In genomic region chr15:39591141-39591895, GRCh38 we compare ENCODE assay signal across 22 cellular contexts. TPM values are rescaled to one million over a fixed set of nuclear protein-coding genes. Genes with fewer than 3 reads are reported as not detected.
DNase-seq lines count a peak whose midpoint lies in the region; ATAC-seq, FAIRE-seq and TF ChIP-seq lines count a peak whose summit lies in the region.
"Had no signal": no experiment of that assay in that cellular context is flagged by ENCODE, and none has a peak within 500 bp of the region (broad histone marks: within the 10 kb centered on the region; RNA-seq: fewer than 3 reads in every experiment).

No MANE protein-coding gene starts in this region.

- peak overlapping the region; percentile 86 for H3K27ac Mint-ChIP-seq in HFFc6
- no peak overlapping the region for H3K27ac Mint-ChIP-seq in stimulated activated naive B cell treated with anti-CD40 and anti-IgM and Interleukin-4, amounts not matched to agents 10 μg/mL and 1 μg/mL and 100 μg/mL, for 72 hours
- H3K27ac Mint-ChIP-seq: activated CD8-positive, alpha-beta T cell treated with anti-CD3 and anti-CD28 coated beads for 36 hours; activated naive CD4-positive, alpha-beta T cell treated with anti-CD3 and anti-CD28 coated beads, Interleukin-2, amount 50 U/mL, for 24 hours; brain had no signal

- H3K9me3 Mint-ChIP-seq in HFFc6, result peaks cover 91% of the 10 kb centered on the region
- H3K9me3 Mint-ChIP-seq in stimulated activated naive B cell treated with anti-CD40 and anti-IgM and Interleukin-4, amounts not matched to agents 10 μg/mL and 1 μg/mL and 100 μg/mL, for 72 hours, result no peaks in the 10 kb centered on the region
- H3K9me3 Mint-ChIP-seq: activated CD8-positive, alpha-beta T cell treated with anti-CD3 and anti-CD28 coated beads for 36 hours; activated naive CD4-positive, alpha-beta T cell treated with anti-CD3 and anti-CD28 coated beads, Interleukin-2, amount 50 U/mL, for 24 hours; brain had no signal

- peaks cover 90% of the 10 kb centered on the region for H3K4me1 Mint-ChIP-seq in HFFc6 (ENCODE audit: low read depth)
- H3K4me1 Mint-ChIP-seq in stimulated activated naive B cell treated with anti-CD40 and anti-IgM and Interleukin-4, amounts not matched to agents 10 μg/mL and 1 μg/mL and 100 μg/mL, for 72 hours, result no peaks in the 10 kb centered on the region
- H3K4me1 Mint-ChIP-seq: activated naive CD4-positive, alpha-beta T cell treated with anti-CD3 and anti-CD28 coated beads, Interleukin-2, amount 50 U/mL, for 24 hours had no signal

- POLR2A ChIA-PET in AG04449 (lab: Yijun Ruan, JAX), result interaction anchor here (0.7 to 2.0 kb wide), 5 partner anchors 8 to 419 kb away, joined by 3 to 5 read pairs (median 4); no protein-coding TSS in a partner anchor

- H3K27me3 Mint-ChIP-seq in HFFc6 (ENCODE audit: insufficient read depth), result peaks cover 95% of the 10 kb centered on the region
- H3K27me3 Mint-ChIP-seq in stimulated activated naive B cell treated with anti-CD40 and anti-IgM and Interleukin-4, amounts not matched to agents 10 μg/mL and 1 μg/mL and 100 μg/mL, for 72 hours, result peaks cover 0 to 5% of the 10 kb centered on the region in 2 donors
- H3K27me3 Mint-ChIP-seq: activated naive CD4-positive, alpha-beta T cell treated with anti-CD3 and anti-CD28 coated beads, Interleukin-2, amount 50 U/mL, for 24 hours; brain had no signal

- CTCF ChIA-PET in AG04449 (lab: Yijun Ruan, JAX), result no interaction called here

- no peak for ATAC-seq in GM21528 (IDR thresholded peaks at IDR 0.05; ENCODE audit: low FRiP score, unreplicated experiment)
- ATAC-seq in stimulated activated naive B cell treated with anti-CD40 and anti-IgM and Interleukin-4, amounts not matched to agents 10 μg/mL and 1 μg/mL and 100 μg/mL, for 72 hours (replicated peaks), result no peak
- no peak for ATAC-seq in HG03442 (IDR thresholded peaks at IDR 0.05; ENCODE audit: unreplicated experiment)
- ATAC-seq: activated CD8-positive, alpha-beta T cell treated with anti-CD3 and anti-CD28 coated beads for 36 hours; left colon had no signal

- peak; percentile 42 for DNase-seq in AG04449 (ENCODE audit: low read depth, low spot score)
- peak; percentile 64 for DNase-seq in HFFc6
- DNase-seq in dedifferentiated amniotic fluid mesenchymal stem cell (ENCODE audit: extremely low spot score), result peak; percentile 16
- peak; percentile 30 for DNase-seq in glomerular visceral epithelial cell (ENCODE audit: extremely low spot score)
- DNase-seq in GM12892 (ENCODE audit: insufficient read length), result no peak
- DNase-seq in stimulated activated naive B cell treated with anti-CD40 and anti-IgM and Interleukin-4, amounts not matched to agents 10 μg/mL and 1 μg/mL and 100 μg/mL, for 72 hours, result no peak
- DNase-seq: activated CD8-positive, alpha-beta T cell treated with anti-CD3 and anti-CD28 coated beads for 36 hours; activated T-cell treated with anti-CD3 and anti-CD28 coated beads, Interleukin-2, amount 50 U/mL, for 48 hours; DMS79; dorsolateral prefrontal cortex; left colon; NCI-H2029 treated with DMSO at 0.1 percent for 48 hours; stimulated activated naive CD4-positive, alpha-beta T cell; T-helper 1 cell; upper lobe of left lung; WERI-Rb-1 had no signal

- TF ChIP-seq CTCF in AG04449 (IDR thresholded peaks at IDR 0.05; ENCODE audit: insufficient read depth, low read length, missing control alignments) (no peak), HFFc6 (IDR thresholded peaks at IDR 0.05) (no peak)

- FAIRE-seq in GM12892 (lab: Jason Lieb, UNC), result no peak
- FAIRE-seq: GM19239 had no signal

- no peak for TF ChIP-seq POLR2A in GM12892 (IDR thresholded peaks at IDR 0.05; ENCODE audit: low read depth, low read length)

- H3K36me3 Mint-ChIP-seq in HFFc6 (ENCODE audit: low read depth), result peaks cover 91% of the 10 kb centered on the region
- H3K36me3 Mint-ChIP-seq in stimulated activated naive B cell treated with anti-CD40 and anti-IgM and Interleukin-4, amounts not matched to agents 10 μg/mL and 1 μg/mL and 100 μg/mL, for 72 hours, result no peaks in the 10 kb centered on the region
- H3K36me3 Mint-ChIP-seq: activated naive CD4-positive, alpha-beta T cell treated with anti-CD3 and anti-CD28 coated beads, Interleukin-2, amount 50 U/mL, for 24 hours had no signal

- no peak overlapping the region for H3K4me3 ChIP-seq in AG04449 (ENCODE audit: low read depth, low read length)
- H3K4me3 ChIP-seq: dorsolateral prefrontal cortex, HAP-1, upper lobe of left lung had no signal

- H3K4me3 Mint-ChIP-seq in HFFc6, result peak overlapping the region; percentile 90
- no peak overlapping the region for H3K4me3 Mint-ChIP-seq in stimulated activated naive B cell treated with anti-CD40 and anti-IgM and Interleukin-4, amounts not matched to agents 10 μg/mL and 1 μg/mL and 100 μg/mL, for 72 hours
- H3K4me3 Mint-ChIP-seq: activated CD8-positive, alpha-beta T cell treated with anti-CD3 and anti-CD28 coated beads for 36 hours; activated naive CD4-positive, alpha-beta T cell treated with anti-CD3 and anti-CD28 coated beads, Interleukin-2, amount 50 U/mL, for 24 hours; brain had no signal

RNA-seq across cellular contexts. Expression of gene THBS1, which starts 10.4 kb away (rescaled TPM):
- total RNA-seq in HFFc6 (2021; fragmentation: NEBNext Ultra II Directional; extraction: Animal tissue kit (Norgen Biotek cat#: 25700)), result 1,000 to 10,000 TPM; 7,606 to 9,130 (median 7,816) TPM
- 0.23 TPM for polyA plus RNA-seq in GM12892 (2012; ENCODE audit: missing spikeins)

Comparison
In these comparisons a context has a peak if more than half of its experiments do, and no peak if none do; other contexts are left out.
1. DNase-seq: peak in AG04449 (single experiment), HFFc6 (single experiment), dedifferentiated amniotic fluid mesenchymal stem cell (single experiment) and glomerular visceral epithelial cell (single experiment); none in GM12892 (single experiment) and stimulated activated naive B cell treated with anti-CD40 and anti-IgM and Interleukin-4, amounts not matched to agents 10 μg/mL and 1 μg/mL and 100 μg/mL, for 72 hours (single experiment).